24 cellular contexts compared by ENCODE assay signal in genomic region chr10:12526311-12526710, GRCh38.
"Had no signal": no experiment of that assay in that cellular context is flagged by ENCODE, and none has a peak within 500 bp of the region (broad histone marks: within the 10 kb centered on the region; RNA-seq: fewer than 3 reads in every experiment).

No MANE protein-coding gene starts in this region.

- H3K36me3 ChIP-seq: SJSA1 had no signal

- H3K4me1 ChIP-seq: SJSA1 had no signal

- H3K27ac Mint-ChIP-seq: IgD-negative memory B cell had no signal

- H3K9me3 ChIP-seq: SJSA1 had no signal

- DNase-seq: Kasumi-1, MM.1S, NCI-H1092 treated with DMSO at 0.1 percent for 48 hours, NCI-H1436, NCI-H187, NCI-H2029, NCI-H2081 treated with DMSO at 0.1 percent for 48 hours, NCI-H2171, NCI-H226, NCI-H446, NCI-H510A, NCI-H524 treated with DMSO at 0.1 percent for 48 hours, NCI-H69, NCI-H774, Right ventricle myocardium superior, RPMI8226, SIG-M5 had no signal

- H3K27me3 Mint-ChIP-seq: IgD-negative memory B cell had no signal

- H3K27me3 ChIP-seq: SJSA1 had no signal

- ATAC-seq: HepG2, K562 had no signal

- FAIRE-seq: HepG2, K562, RCC 7860 had no signal

- H3K4me3 ChIP-seq: K562, SJSA1, SK-N-MC had no signal

- H3K27ac ChIP-seq: KMS-11, SJSA1, SK-N-MC had no signal

- H3K9ac ChIP-seq: KMS-11 had no signal

- H3K4me3 Mint-ChIP-seq: IgD-negative memory B cell had no signal
